In genomic region chr2:202109139-202109736, GRCh38 we compare ENCODE assay signal across 1 cellular context.
TF ChIP-seq lines count a peak whose summit lies in the region.

No MANE protein-coding gene starts in this region.

TF ChIP-seq in SK-N-SH treated with all-trans-retinoic acid at 6 μM for 48 hours, 23 proteins besides CTCF, POLR2A, EP300 and RAD21 (continued from another document):
- TF ChIP-seq, protein P1, sequence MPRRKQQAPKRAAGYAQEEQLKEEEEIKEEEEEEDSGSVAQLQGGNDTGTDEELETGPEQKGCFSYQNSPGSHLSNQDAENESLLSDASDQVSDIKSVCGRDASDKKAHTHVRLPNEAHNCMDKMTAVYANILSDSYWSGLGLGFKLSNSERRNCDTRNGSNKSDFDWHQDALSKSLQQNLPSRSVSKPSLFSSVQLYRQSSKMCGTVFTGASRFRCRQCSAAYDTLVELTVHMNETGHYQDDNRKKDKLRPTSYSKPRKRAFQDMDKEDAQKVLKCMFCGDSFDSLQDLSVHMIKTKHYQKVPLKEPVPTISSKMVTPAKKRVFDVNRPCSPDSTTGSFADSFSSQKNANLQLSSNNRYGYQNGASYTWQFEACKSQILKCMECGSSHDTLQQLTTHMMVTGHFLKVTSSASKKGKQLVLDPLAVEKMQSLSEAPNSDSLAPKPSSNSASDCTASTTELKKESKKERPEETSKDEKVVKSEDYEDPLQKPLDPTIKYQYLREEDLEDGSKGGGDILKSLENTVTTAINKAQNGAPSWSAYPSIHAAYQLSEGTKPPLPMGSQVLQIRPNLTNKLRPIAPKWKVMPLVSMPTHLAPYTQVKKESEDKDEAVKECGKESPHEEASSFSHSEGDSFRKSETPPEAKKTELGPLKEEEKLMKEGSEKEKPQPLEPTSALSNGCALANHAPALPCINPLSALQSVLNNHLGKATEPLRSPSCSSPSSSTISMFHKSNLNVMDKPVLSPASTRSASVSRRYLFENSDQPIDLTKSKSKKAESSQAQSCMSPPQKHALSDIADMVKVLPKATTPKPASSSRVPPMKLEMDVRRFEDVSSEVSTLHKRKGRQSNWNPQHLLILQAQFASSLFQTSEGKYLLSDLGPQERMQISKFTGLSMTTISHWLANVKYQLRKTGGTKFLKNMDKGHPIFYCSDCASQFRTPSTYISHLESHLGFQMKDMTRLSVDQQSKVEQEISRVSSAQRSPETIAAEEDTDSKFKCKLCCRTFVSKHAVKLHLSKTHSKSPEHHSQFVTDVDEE (CRISPR knock-in tag; IDR thresholded peaks at IDR 0.05) = no peak
- TF ChIP-seq ARNTL (CRISPR knock-in tag; IDR thresholded peaks at IDR 0.05; ENCODE audit: borderline replicate concordance, low read depth) (no peak), PPARA (CRISPR knock-in tag; IDR thresholded peaks at IDR 0.05; ENCODE audit: borderline replicate concordance) (no peak), ZC3H10 (CRISPR knock-in tag; IDR thresholded peaks at IDR 0.05) (no peak), ISL1 (CRISPR knock-in tag; IDR thresholded peaks at IDR 0.05) (no peak), CREB5 (CRISPR knock-in tag; IDR thresholded peaks at IDR 0.05; ENCODE audit: low read depth) (no peak)
- TF ChIP-seq, protein P2, sequence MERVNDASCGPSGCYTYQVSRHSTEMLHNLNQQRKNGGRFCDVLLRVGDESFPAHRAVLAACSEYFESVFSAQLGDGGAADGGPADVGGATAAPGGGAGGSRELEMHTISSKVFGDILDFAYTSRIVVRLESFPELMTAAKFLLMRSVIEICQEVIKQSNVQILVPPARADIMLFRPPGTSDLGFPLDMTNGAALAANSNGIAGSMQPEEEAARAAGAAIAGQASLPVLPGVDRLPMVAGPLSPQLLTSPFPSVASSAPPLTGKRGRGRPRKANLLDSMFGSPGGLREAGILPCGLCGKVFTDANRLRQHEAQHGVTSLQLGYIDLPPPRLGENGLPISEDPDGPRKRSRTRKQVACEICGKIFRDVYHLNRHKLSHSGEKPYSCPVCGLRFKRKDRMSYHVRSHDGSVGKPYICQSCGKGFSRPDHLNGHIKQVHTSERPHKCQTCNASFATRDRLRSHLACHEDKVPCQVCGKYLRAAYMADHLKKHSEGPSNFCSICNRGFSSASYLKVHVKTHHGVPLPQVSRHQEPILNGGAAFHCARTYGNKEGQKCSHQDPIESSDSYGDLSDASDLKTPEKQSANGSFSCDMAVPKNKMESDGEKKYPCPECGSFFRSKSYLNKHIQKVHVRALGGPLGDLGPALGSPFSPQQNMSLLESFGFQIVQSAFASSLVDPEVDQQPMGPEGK (CRISPR knock-in tag; IDR thresholded peaks at IDR 0.05; ENCODE audit: borderline replicate concordance) = no peak
